25 cellular contexts compared by ENCODE assay signal in genomic region chr2:169272035-169272434, GRCh38.
"Had no signal": no experiment of that assay in that cellular context is flagged by ENCODE, and none has a peak within 500 bp of the region (broad histone marks: within the 10 kb centered on the region; RNA-seq: fewer than 3 reads in every experiment).

No MANE protein-coding gene starts in this region.

- H3K9me3 ChIP-seq: gastrocnemius medialis, ovary, psoas muscle, sigmoid colon, testis, tibial artery had no signal

- H3K4me3 Mint-ChIP-seq: dendritic cell treated with granulocyte-macrophage colony-stimulating factor and Interleukin-4, amounts not matched to agents 40 ng/mL and 50 ng/mL, for 4 days; endodermal cell; memory B cell; natural killer cell; stimulated activated memory B cell treated with anti-CD40 and anti-IgM and Interleukin-4, amounts not matched to agents 10 μg/mL and 1 μg/mL and 100 μg/mL, for 72 hours; type B pancreatic cell had no signal

- H3K27me3 Mint-ChIP-seq: dendritic cell treated with granulocyte-macrophage colony-stimulating factor and Interleukin-4, amounts not matched to agents 40 ng/mL and 50 ng/mL, for 4 days; memory B cell; type B pancreatic cell had no signal

- H3K36me3 Mint-ChIP-seq: memory B cell; natural killer cell; stimulated activated memory B cell treated with anti-CD40 and anti-IgM and Interleukin-4, amounts not matched to agents 10 μg/mL and 1 μg/mL and 100 μg/mL, for 72 hours had no signal

- H3K27ac ChIP-seq: epithelial cell of prostate, gastrocnemius medialis, ovary, psoas muscle, sigmoid colon, testis, tibial artery had no signal

- ATAC-seq: esophagus mucosa; gastrocnemius medialis; left ventricle myocardium superior; natural killer cell; psoas muscle; right cardiac atrium; stimulated activated memory B cell treated with anti-CD40 and anti-IgM and Interleukin-4, amounts not matched to agents 10 μg/mL and 1 μg/mL and 100 μg/mL, for 72 hours; stimulated activated naive CD8-positive, alpha-beta T cell treated with anti-CD3 and anti-CD28 coated beads, Interleukin-15, Interleukin-2, amounts not matched to agents 100 U/mL and 50 U/mL, for 24 hours had no signal

- H3K9me3 Mint-ChIP-seq: dendritic cell treated with granulocyte-macrophage colony-stimulating factor and Interleukin-4, amounts not matched to agents 40 ng/mL and 50 ng/mL, for 4 days; type B pancreatic cell had no signal

- H3K27me3 ChIP-seq: gastrocnemius medialis, ovary, sigmoid colon, testis, tibial artery had no signal

- H3K4me1 Mint-ChIP-seq: endodermal cell; memory B cell; natural killer cell; stimulated activated memory B cell treated with anti-CD40 and anti-IgM and Interleukin-4, amounts not matched to agents 10 μg/mL and 1 μg/mL and 100 μg/mL, for 72 hours had no signal

- H3K36me3 ChIP-seq: gastrocnemius medialis, ovary, sigmoid colon, tibial artery had no signal

- H3K4me1 ChIP-seq: gastrocnemius medialis, psoas muscle, sigmoid colon, testis, tibial artery had no signal

- H3K4me3 ChIP-seq: gastrocnemius medialis, lung, ovary, psoas muscle, sigmoid colon, testis, tibial artery had no signal

- DNase-seq: effector CD8-positive, alpha-beta T cell; endodermal cell; foreskin fibroblast; gastrocnemius medialis; head of caudate nucleus; left ventricle myocardium superior; natural killer cell; occipital lobe; ovary; posterior cingulate gyrus; psoas muscle; right cardiac atrium; sigmoid colon; stimulated activated CD4-positive, alpha-beta T cell treated with anti-CD3 and anti-CD28 coated beads, Interleukin-4, amount 100 ng/mL, for 4 hours; stimulated activated naive CD8-positive, alpha-beta T cell treated with anti-CD3 and anti-CD28 coated beads, Interleukin-15, Interleukin-2, amounts not matched to agents 100 U/mL and 50 U/mL, for 24 hours; substantia nigra; testis; tibial artery had no signal

- H3K27ac Mint-ChIP-seq: dendritic cell treated with granulocyte-macrophage colony-stimulating factor and Interleukin-4, amounts not matched to agents 40 ng/mL and 50 ng/mL, for 4 days; endodermal cell; memory B cell; natural killer cell; stimulated activated memory B cell treated with anti-CD40 and anti-IgM and Interleukin-4, amounts not matched to agents 10 μg/mL and 1 μg/mL and 100 μg/mL, for 72 hours; type B pancreatic cell had no signal
